Comparison of ENCODE assay signal across 15 cellular contexts in genomic region chr16:9489823-9490467, GRCh38.
DNase-seq lines count a peak whose midpoint lies in the region; ATAC-seq, FAIRE-seq and TF ChIP-seq lines count a peak whose summit lies in the region.
"Had no signal": no experiment of that assay in that cellular context is flagged by ENCODE, and none has a peak within 500 bp of the region (broad histone marks: within the 10 kb centered on the region; RNA-seq: fewer than 3 reads in every experiment).

No MANE protein-coding gene starts in this region.

- no peak overlapping the region for H3K4me3 Mint-ChIP-seq in Calu3 (ENCODE audit: low read depth, unreplicated experiment)
- H3K4me3 Mint-ChIP-seq: activated T-cell treated with anti-CD3 and anti-CD28 coated beads, Interleukin-2, amount 50 U/mL, for 24 hours had no signal

- intact Hi-C loops in Calu3 (cut with micrococcal nuclease; ENCODE audit: unreplicated experiment) (no loop called here), pancreas (cut with DNase I) (no loop called here)

- H3K9me3 ChIP-seq in pancreas, result no peaks in the 10 kb centered on the region
- H3K9me3 ChIP-seq: neutrophil had no signal

- peak; percentile 26 for DNase-seq in Calu3
- DNase-seq in hippocampal formation (lab: John Stamatoyannopoulos, UW), result peak; percentile 24 to 38
- peak in 3 of 6 donors; percentile 11 to 23 (median 17) for DNase-seq in pancreas
- DNase-seq in hepatic stellate cell (ENCODE audit: low spot score), result no peak
- DNase-seq in SK-N-DZ (ENCODE audit: low spot score), result no peak
- DNase-seq: activated T-cell treated with anti-CD3 and anti-CD28 coated beads, Interleukin-2, amount 50 U/mL, for 24 hours; dermis blood vessel endothelial cell; GOT3; kidney; NCI-H1694 treated with DMSO at 0.1 percent for 48 hours had no signal

- H3K27ac Mint-ChIP-seq in Calu3 (ENCODE audit: unreplicated experiment), result no peak overlapping the region
- H3K27ac Mint-ChIP-seq: activated T-cell treated with anti-CD3 and anti-CD28 coated beads, Interleukin-2, amount 50 U/mL, for 24 hours had no signal

- 55 to 58% methylated on average over 10 of the region's 10 CpGs for WGBS in pancreas, 2 donors

- H3K27ac ChIP-seq in angular gyrus (ENCODE audit: low read depth, low read length) (peak overlapping the region; percentile 34), pancreas (peak overlapping the region in 1 of 4 donors; percentile 17)
- H3K27ac ChIP-seq: neutrophil had no signal

- no peaks in the 10 kb centered on the region for H3K36me3 ChIP-seq in pancreas
- H3K36me3 ChIP-seq: neutrophil had no signal

- FAIRE-seq in pancreas (lab: Jason Lieb, UNC), result peak; percentile 47
- FAIRE-seq: GM19239, kidney had no signal

- peak in 3 of 4 donors; percentile 44 to 92 (median 86) for ATAC-seq in pancreas
- ATAC-seq in HG02798 (IDR thresholded peaks at IDR 0.05; ENCODE audit: poor library complexity, unreplicated experiment), result no peak
- no peak for ATAC-seq in GM21825 (IDR thresholded peaks at IDR 0.05; ENCODE audit: unreplicated experiment)

- H3K9me3 Mint-ChIP-seq in Calu3 (ENCODE audit: low read depth, unreplicated experiment), result no peaks in the 10 kb centered on the region

- H3K4me1 ChIP-seq in pancreas, result no peaks in the 10 kb centered on the region

- BruUV-seq in Calu3 (replicated peaks; lab: Mats Ljungman, UMichigan), result no TSS peak

- H3K4me1 Mint-ChIP-seq in Calu3 (ENCODE audit: low read depth, unreplicated experiment), result no peaks in the 10 kb centered on the region

- peaks cover 44% of the 10 kb centered on the region for H3K27me3 Mint-ChIP-seq in Calu3 (ENCODE audit: unreplicated experiment)
- H3K27me3 Mint-ChIP-seq: activated T-cell treated with anti-CD3 and anti-CD28 coated beads, Interleukin-2, amount 50 U/mL, for 24 hours had no signal

- H3K4me3 ChIP-seq in pancreas, result no peak overlapping the region

- CTCF ChIA-PET in Calu3 (lab: Charles Lee), result interaction anchor here (0.6 kb wide), 1 partner anchor 381 kb away, joined by 13 read pairs; no protein-coding TSS in a partner anchor

- TF ChIP-seq CTCF in Calu3 (IDR thresholded peaks at IDR 0.05; ENCODE audit: unreplicated experiment) (no peak), pancreas (IDR thresholded peaks at IDR 0.05) (no peak)

- H3K36me3 Mint-ChIP-seq in Calu3 (ENCODE audit: insufficient read depth, unreplicated experiment), result no peaks in the 10 kb centered on the region

- H3K27me3 ChIP-seq in pancreas, result no peaks in the 10 kb centered on the region
- H3K27me3 ChIP-seq: neutrophil had no signal

Comparison
In these comparisons a context has a peak if more than half of its experiments do, and no peak if none do; other contexts are left out.
1. DNase-seq: peak in Calu3 (single experiment) and hippocampal formation (2 of 2); none in hepatic stellate cell (single experiment) and SK-N-DZ (single experiment).
2. ATAC-seq: peak in pancreas (3 of 4); none in HG02798 (single experiment) and GM21825 (single experiment).